Comparison of ENCODE assay signal across 11 cellular contexts in the genomic region with DNA sequence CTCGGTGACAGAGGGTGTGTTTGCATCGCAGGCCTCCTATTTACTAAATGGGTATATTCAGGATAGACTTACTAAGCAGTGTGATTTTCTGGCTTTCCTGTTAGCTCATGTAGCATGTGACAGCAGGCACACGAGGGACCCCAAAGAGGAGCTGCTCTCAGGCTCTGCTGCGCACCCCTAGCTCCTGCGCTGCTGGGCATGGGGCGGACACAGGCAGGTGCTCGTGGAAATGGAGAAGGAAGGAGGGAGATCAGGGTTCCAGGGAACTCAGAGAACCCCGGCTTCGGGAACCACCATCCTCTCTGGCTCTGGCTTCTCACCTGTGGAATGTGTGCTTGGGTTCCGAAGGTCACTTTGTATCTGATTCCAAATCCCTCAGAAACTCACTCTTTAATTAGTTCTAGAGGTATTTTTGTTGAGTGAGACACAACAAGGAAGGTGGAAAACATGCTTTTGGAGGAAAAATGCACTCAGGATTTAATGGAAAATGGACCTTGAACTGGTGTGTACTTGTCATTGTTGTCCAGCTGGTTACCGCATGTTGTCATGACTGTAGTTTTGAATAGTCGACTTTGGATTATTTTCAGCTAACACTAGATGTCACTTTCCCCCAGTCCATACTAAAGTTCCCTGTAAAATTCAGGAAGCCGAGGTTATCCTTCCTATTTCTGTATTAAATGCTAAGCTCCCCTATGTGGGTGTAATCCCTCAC. TPM values are rescaled to one million over a fixed set of nuclear protein-coding genes. Genes with fewer than 3 reads are reported as not detected.
A peak's percentile ranks its signal among the peaks of the same experiment; 100 is the strongest.
DNase-seq lines count a peak whose midpoint lies in the region; ATAC-seq and TF ChIP-seq lines count a peak whose summit lies in the region.
"Had no signal": no experiment of that assay in that cellular context is flagged by ENCODE, and none has a peak within 500 bp of the region (broad histone marks: within the 10 kb centered on the region; RNA-seq: fewer than 3 reads in every experiment).

No MANE protein-coding gene starts in this region.

- BruUV-seq in OCI-LY7 (replicated peaks; lab: Mats Ljungman, UMichigan): no TSS peak

- no peaks in the 10 kb centered on the region for H3K36me3 ChIP-seq in heart right ventricle
- H3K36me3 ChIP-seq in OCI-LY7 (ENCODE audit: insufficient read depth, low read length): no peaks in the 10 kb centered on the region
- no peaks in the 10 kb centered on the region for H3K36me3 ChIP-seq in uterus
- H3K36me3 ChIP-seq in MG63: no peaks in the 10 kb centered on the region

- no peaks in the 10 kb centered on the region for H3K9me2 ChIP-seq in OCI-LY7 (ENCODE audit: insufficient read depth, low read length)

- H3K27ac ChIP-seq in heart right ventricle (no peak overlapping the region), OCI-LY7 (ENCODE audit: low read depth, low read length, poor library complexity, severe bottlenecking) (no peak overlapping the region), uterus (no peak overlapping the region)

- no peaks in the 10 kb centered on the region for H3K79me2 ChIP-seq in OCI-LY7 (ENCODE audit: insufficient read depth, low read depth, low read length)

- POLR2A ChIA-PET in OCI-LY7 (lab: Charles Lee): no interaction called here

- H3K4me1 ChIP-seq in heart right ventricle (peaks cover 0 to 20% (median 12%) of the 10 kb centered on the region in 9 donors), OCI-LY7 (ENCODE audit: insufficient read depth, low read length, poor library complexity, severe bottlenecking) (no peaks in the 10 kb centered on the region), uterus (peaks cover 0 to 19% of the 10 kb centered on the region in 2 donors)

- TF ChIP-seq CTCF in heart right ventricle (IDR thresholded peaks at IDR 0.05): peak in 8 of 9 donors; percentile 9 to 64 (median 42)
- peak; percentile 43 for TF ChIP-seq CTCF in OCI-LY7 (conservative IDR thresholded peaks at IDR 0.05; ENCODE audit: low read length)
- peak; percentile 19 for TF ChIP-seq CTCF in fibroblast of mammary gland (conservative IDR thresholded peaks at IDR 0.05; ENCODE audit: control insufficient read depth, insufficient read depth, low read depth, low read length)
- peak in 3 of 4 experiments; percentile 11 to 37 (median 19) for TF ChIP-seq CTCF in uterus (IDR thresholded peaks at IDR 0.05)

- 66 to 67% methylated on average over 13 of the region's 13 CpGs for WGBS in heart right ventricle, 2 donors

- no peaks in the 10 kb centered on the region for H3K9me3 ChIP-seq in heart right ventricle
- H3K9me3 ChIP-seq in OCI-LY7 (ENCODE audit: low read length): no peaks in the 10 kb centered on the region
- H3K9me3 ChIP-seq in uterus: no peaks in the 10 kb centered on the region
- no peaks in the 10 kb centered on the region for H3K9me3 ChIP-seq in MG63

- H2AFZ ChIP-seq in OCI-LY7 (ENCODE audit: low read length): no peak overlapping the region

- H4K20me1 ChIP-seq in OCI-LY7 (ENCODE audit: insufficient read depth, low read length): no peaks in the 10 kb centered on the region

- intact Hi-C loops in heart right ventricle (cut with DNase I): loop anchor here (2.0 to 10.0 kb wide), 5 partner anchors 591 to 595 kb away; no protein-coding TSS in a partner anchor
- intact Hi-C loops in Right ventricle myocardium superior (cut with DNase I): loop anchor here (5.0 kb wide), 1 partner anchor 593 kb away; no protein-coding TSS in a partner anchor
- intact Hi-C loops in OCI-LY7 (cut with micrococcal nuclease; ENCODE audit: unreplicated experiment): no loop called here
- intact Hi-C loops in uterus (cut with DNase I; ENCODE audit: low total_unique reads): no loop called here

- H3K4me3 ChIP-seq in heart right ventricle (no peak overlapping the region), OCI-LY7 (ENCODE audit: low read depth, low read length, poor library complexity, severe bottlenecking) (no peak overlapping the region), fibroblast of mammary gland (ENCODE audit: control insufficient read depth, low read depth, low read length) (no peak overlapping the region), uterus (no peak overlapping the region), MG63 (no peak overlapping the region)

- CTCF ChIA-PET in OCI-LY7 (lab: Charles Lee; ENCODE audit: unreplicated experiment): no interaction called here

- DNase-seq in heart right ventricle (no peak), Right ventricle myocardium superior (no peak), OCI-LY7 (ENCODE audit: low spot score) (no peak), fibroblast of mammary gland (ENCODE audit: low read depth) (peak; percentile 23), uterus (no peak), MG63 (no peak), ureter (ENCODE audit: low spot score) (no peak)
- DNase-seq: activated CD8-positive, alpha-beta memory T cell treated with anti-CD3 and anti-CD28 coated beads for 24 hours; left ventricle myocardium superior had no signal

- no peak for TF ChIP-seq POLR2A in uterus (IDR thresholded peaks at IDR 0.05)

- H3K27me3 ChIP-seq in heart right ventricle (peaks cover 7 to 57% (median 44%) of the 10 kb centered on the region in 7 donors), uterus (peaks cover 0 to 10% of the 10 kb centered on the region in 2 donors), MG63 (peaks cover 31% of the 10 kb centered on the region)

- H3K4me2 ChIP-seq in OCI-LY7 (ENCODE audit: low read length): no peak overlapping the region

- peak in 1 of 8 donors; percentile 68 for ATAC-seq in heart right ventricle
- ATAC-seq in Right ventricle myocardium superior (ENCODE audit: poor library complexity): no peak
- no peak for ATAC-seq in HG03342 (IDR thresholded peaks at IDR 0.05; ENCODE audit: unreplicated experiment)
- ATAC-seq: left ventricle myocardium superior had no signal

RNA-seq across cellular contexts. Expression of a gene that starts 3.5 kb away (rescaled TPM):
- total RNA-seq in heart right ventricle: 1 to 10 TPM in 6 of 10 donors, under 1 TPM in 3, not detected in 1; 0.49 to 2.8 (median 1.2) TPM
- polyA plus RNA-seq in heart right ventricle: 1 to 10 TPM in 1 of 2 donors, under 1 TPM in 1; 0.39 to 1.0 TPM
- total RNA-seq in Right ventricle myocardium superior: 0.73 TPM
- not detected in 2 replicates for total RNA-seq in OCI-LY7 (2014; rRNA removed; shearing (Covaris generic))
- not detected in 2 replicates for total RNA-seq in OCI-LY7 (2022)
- 10 to 100 TPM in 3 of 4 donors, 1 to 10 TPM in 1; 3.2 to 46.2 (median 31.4) TPM for total RNA-seq in uterus
- total RNA-seq in MG63 (2014; rRNA removed; shearing (Covaris generic); ENCODE audit: low replicate concordance): not detected in 2 replicates
- total RNA-seq in ureter: 9.9 TPM
- total RNA-seq: G401 had no signal

Comparison
In these comparisons a context has a peak if more than half of its experiments do, and no peak if none do; other contexts are left out.
1. intact Hi-C loops: an anchor here in heart right ventricle (2.0 to 10.0 kb wide) and Right ventricle myocardium superior (5.0 kb wide); none called in OCI-LY7 and uterus.